21 cellular contexts compared by ENCODE assay signal in genomic region chr12:19910681-19911080, GRCh38.
DNase-seq lines count a peak whose midpoint lies in the region; FAIRE-seq and TF ChIP-seq lines count a peak whose summit lies in the region.
"Had no signal": no experiment of that assay in that cellular context is flagged by ENCODE, and none has a peak within 500 bp of the region (broad histone marks: within the 10 kb centered on the region; RNA-seq: fewer than 3 reads in every experiment).

No MANE protein-coding gene starts in this region.

- no peak overlapping the region for H3K9ac ChIP-seq in endothelial cell of umbilical vein (replicated peaks; ENCODE audit: extremely low read depth, insufficient read depth, low read length)
- H3K9ac ChIP-seq: BLaER1 treated with 17β-estradiol and CSF1 and Interleukin-3, amounts not matched to agents 10 nM and 100 nM; GM23248 had no signal

- no peak overlapping the region for H3K4me2 ChIP-seq in endothelial cell of umbilical vein (ENCODE audit: insufficient read depth, low read length)

- no peak overlapping the region for H3K4me3 ChIP-seq in AG10803 (ENCODE audit: low read length)
- H3K4me3 ChIP-seq in ascending aorta: no peak overlapping the region
- H3K4me3 ChIP-seq in endothelial cell of umbilical vein (replicated peaks in 1 of 3; ENCODE audit: insufficient read depth in 1 of 3, low read depth in 1 of 3, low read length in 3 of 3): no peak overlapping the region
- H3K4me3 ChIP-seq: BLaER1 treated with 17β-estradiol and CSF1 and Interleukin-3, amounts not matched to agents 10 nM and 100 nM; GM23248; HAP-1 had no signal

- no TSS peak for BruUV-seq in endothelial cell of umbilical vein (replicated peaks; lab: Mats Ljungman, UMichigan)

- TF ChIP-seq POLR2A in endothelial cell of umbilical vein (IDR thresholded peaks at IDR 0.05; ENCODE audit: low read depth, low read length): no peak

- no peak overlapping the region for H2AFZ ChIP-seq in endothelial cell of umbilical vein (ENCODE audit: low read depth, low read length)
- H2AFZ ChIP-seq: GM23248 had no signal

- H3K4me1 ChIP-seq in ascending aorta (peaks cover 0 to 21% of the 10 kb centered on the region in 2 donors), endothelial cell of umbilical vein (ENCODE audit: control insufficient read depth, extremely low read depth, insufficient read depth, low read length) (no peaks in the 10 kb centered on the region)
- H3K4me1 ChIP-seq: HAP-1 had no signal

- CTCF ChIA-PET in endothelial cell of umbilical vein (lab: Charles Lee): interaction anchor here (1.2 to 1.7 kb wide), 2 partner anchors 171 to 691 kb away, joined by 4 to 7 read pairs; no protein-coding TSS in a partner anchor

- no peaks in the 10 kb centered on the region for H3K9me1 ChIP-seq in endothelial cell of umbilical vein (replicated peaks; ENCODE audit: control insufficient read depth, extremely low read depth, insufficient read depth, low read length)

- no peaks in the 10 kb centered on the region for H3K9me3 ChIP-seq in ascending aorta
- no peaks in the 10 kb centered on the region for H3K9me3 ChIP-seq in endothelial cell of umbilical vein (replicated peaks; ENCODE audit: control insufficient read depth, insufficient read depth, low read length)
- H3K9me3 ChIP-seq: BLaER1 treated with 17β-estradiol and CSF1 and Interleukin-3, amounts not matched to agents 10 nM and 100 nM; HAP-1 had no signal

- H3K27ac ChIP-seq in ascending aorta (peak overlapping the region; percentile 43 to 54), endothelial cell of umbilical vein (ENCODE audit: insufficient read depth, low read depth, low read length) (no peak overlapping the region)
- H3K27ac ChIP-seq: GM23248 had no signal

- no peaks in the 10 kb centered on the region for H3K36me3 ChIP-seq in ascending aorta
- H3K36me3 ChIP-seq in endothelial cell of umbilical vein (ENCODE audit: control insufficient read depth in 2 of 2, extremely low read depth in 1 of 2, insufficient read depth in 2 of 2, low read length in 2 of 2): no peaks in the 10 kb centered on the region
- H3K36me3 ChIP-seq: BLaER1 treated with 17β-estradiol and CSF1 and Interleukin-3, amounts not matched to agents 10 nM and 100 nM; HAP-1 had no signal

- no peak for FAIRE-seq in endothelial cell of umbilical vein (lab: Jason Lieb, UNC)
- FAIRE-seq: GM12892, GM18507, HepG2 had no signal

- dilution Hi-C loops in endothelial cell of umbilical vein (cut with MboI; ENCODE audit: extremely low pct_ligation_motif_present, low sequenced_read_pairs): no loop called here

- DNase-seq in AG10803 (ENCODE audit: low read depth) (peak; percentile 18), NCI-H1048 (lab: John Stamatoyannopoulos, UW) (peak; percentile 41), ascending aorta (ENCODE audit: low spot score in 2 of 2) (no peak), endothelial cell of umbilical vein (ENCODE audit: low read depth, low spot score) (peak; percentile 22), D341Med (ENCODE audit: low spot score) (no peak), NCI-H2171 treated with DMSO at 0.1 percent for 48 hours (lab: John Stamatoyannopoulos, UW) (no peak), posterior cingulate gyrus (no peak), medulla oblongata (ENCODE audit: extremely low spot score) (no peak)
- DNase-seq: 8988T; Calu3; CD8-positive, alpha-beta T cell; DMS 273 treated with DMSO at 0.1 percent for 48 hours; DMS53; DND-41; GDM1; GM23248 had no signal

- H3K27me3 ChIP-seq in ascending aorta (no peaks in the 10 kb centered on the region), endothelial cell of umbilical vein (ENCODE audit: control insufficient read depth in 2 of 2, insufficient read depth in 2 of 2, low read length in 2 of 2) (no peaks in the 10 kb centered on the region)
- H3K27me3 ChIP-seq: BLaER1 treated with 17β-estradiol and CSF1 and Interleukin-3, amounts not matched to agents 10 nM and 100 nM had no signal

- POLR2A ChIA-PET in endothelial cell of umbilical vein (lab: Charles Lee): no interaction called here

- no peaks in the 10 kb centered on the region for H4K20me1 ChIP-seq in endothelial cell of umbilical vein (replicated peaks; ENCODE audit: control insufficient read depth, extremely low read depth, insufficient read depth, low read length)
- H4K20me1 ChIP-seq: BLaER1 treated with 17β-estradiol and CSF1 and Interleukin-3, amounts not matched to agents 10 nM and 100 nM had no signal

- intact Hi-C loops in ascending aorta (cut with DNase I): loop anchor here (10.0 kb wide), 3 partner anchors 274 to 694 kb away; no protein-coding TSS in a partner anchor
- intact Hi-C loops in endothelial cell of umbilical vein (cut with micrococcal nuclease): loop anchor here (5.0 kb wide), 1 partner anchor 338 kb away; no protein-coding TSS in a partner anchor
- intact Hi-C loops in posterior cingulate gyrus (cut with DNase I): no loop called here

- TF ChIP-seq CTCF in AG10803 (conservative IDR thresholded peaks at IDR 0.05; ENCODE audit: low read length) (no peak), ascending aorta (IDR thresholded peaks at IDR 0.05) (no peak), endothelial cell of umbilical vein (IDR thresholded peaks at IDR 0.05; ENCODE audit: extremely low read depth in 1 of 2, insufficient read depth in 1 of 2, low read depth in 1 of 2, low read length in 2 of 2) (no peak)

- H3K79me2 ChIP-seq in endothelial cell of umbilical vein (ENCODE audit: control insufficient read depth, insufficient read depth, low read length): no peaks in the 10 kb centered on the region

TF ChIP-seq in endothelial cell of umbilical vein, 7 proteins besides CTCF, POLR2A, EP300 and RAD21:
- TF ChIP-seq JUN (IDR thresholded peaks at IDR 0.05; ENCODE audit: borderline replicate concordance, insufficient read depth, insufficient read length, low read depth) (no peak), MYC (IDR thresholded peaks at IDR 0.05; ENCODE audit: low read depth, low read length) (no peak), POLR2AphosphoS5 (IDR thresholded peaks at IDR 0.05; ENCODE audit: insufficient read depth, low read depth, low read length) (no peak), GATA2 (IDR thresholded peaks at IDR 0.05; ENCODE audit: insufficient read depth, insufficient read length, low read depth, low read length) (no peak), MAX (IDR thresholded peaks at IDR 0.05; ENCODE audit: insufficient read depth, insufficient read length) (no peak), FOS (IDR thresholded peaks at IDR 0.05; ENCODE audit: borderline replicate concordance, insufficient read depth, low read length) (no peak), EZH2 (IDR thresholded peaks at IDR 0.05; ENCODE audit: borderline replicate concordance, low read depth, low read length, severe bottlenecking) (no peak)

Comparison
In these comparisons a context has a peak if more than half of its experiments do, and no peak if none do; other contexts are left out.
1. DNase-seq: peak in AG10803 (single experiment), NCI-H1048 (single experiment) and endothelial cell of umbilical vein (single experiment); none in ascending aorta (0 of 2), D341Med (single experiment), NCI-H2171 treated with DMSO at 0.1 percent for 48 hours (single experiment), posterior cingulate gyrus (0 of 10) and medulla oblongata (single experiment).